Comparison of ENCODE assay signal across 11 cellular contexts in the genomic region with DNA sequence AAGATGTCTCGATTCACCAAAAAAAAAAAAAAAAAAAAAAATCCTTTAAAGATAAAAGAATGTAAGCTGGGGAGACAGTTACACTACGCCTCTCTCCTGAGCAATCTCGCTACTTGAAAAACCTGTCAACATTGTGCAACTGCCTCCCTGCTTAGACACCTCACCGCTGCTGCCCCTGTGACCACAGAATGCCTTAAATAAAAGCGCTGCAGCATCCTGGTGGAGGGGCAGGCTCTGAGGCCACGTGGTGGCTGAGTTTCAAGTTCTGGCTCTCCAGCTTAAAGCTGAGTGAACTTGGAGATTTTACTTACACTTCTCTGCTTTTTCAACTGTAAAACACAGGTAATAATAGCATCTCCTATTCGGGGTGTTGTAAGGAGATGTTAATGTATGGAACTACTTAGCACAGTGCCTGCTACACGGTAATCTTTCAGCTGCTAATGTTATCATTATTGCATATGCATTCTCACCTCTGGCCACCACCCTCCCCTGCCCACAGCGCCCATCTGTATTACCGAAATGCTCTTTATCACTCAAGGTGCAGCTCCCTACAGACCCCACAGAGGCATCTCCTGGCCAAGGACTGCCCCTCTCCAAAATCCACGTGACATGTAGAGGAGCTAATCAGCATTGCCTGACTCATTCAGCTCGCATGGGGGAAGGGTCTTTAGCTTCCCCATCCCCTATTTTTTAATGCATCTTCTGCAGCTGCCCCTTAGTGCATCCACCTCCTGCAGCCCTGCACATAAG. TPM values are rescaled to one million over a fixed set of nuclear protein-coding genes. Genes with fewer than 3 reads are reported as not detected.
A peak's percentile ranks its signal among the peaks of the same experiment; 100 is the strongest.
DNase-seq lines count a peak whose midpoint lies in the region; ATAC-seq and TF ChIP-seq lines count a peak whose summit lies in the region.
"Had no signal": no experiment of that assay in that cellular context is flagged by ENCODE, and none has a peak within 500 bp of the region (broad histone marks: within the 10 kb centered on the region; RNA-seq: fewer than 3 reads in every experiment).

No MANE protein-coding gene starts in this region.

- no peaks in the 10 kb centered on the region for H3K36me3 ChIP-seq in smooth muscle cell (ENCODE audit: low read depth)
- H3K36me3 ChIP-seq: SJSA1 had no signal

- peak; percentile 58 for ATAC-seq in stimulated activated naive CD8-positive, alpha-beta T cell treated with anti-CD3 and anti-CD28 coated beads, Interleukin-15, Interleukin-2, amounts not matched to agents 100 U/mL and 50 U/mL, for 24 hours

- no peak overlapping the region for H3K4me2 ChIP-seq in smooth muscle cell

- no peaks in the 10 kb centered on the region for H3K27me3 Mint-ChIP-seq in activated naive CD4-positive, alpha-beta T cell treated with anti-CD3 and anti-CD28 coated beads for 36 hours (ENCODE audit: low read depth)
- H3K27me3 Mint-ChIP-seq: activated naive CD8-positive, alpha-beta T cell had no signal

- no peaks in the 10 kb centered on the region for H3F3A ChIP-seq in smooth muscle cell (ENCODE audit: low read depth)

- peaks cover 23% of the 10 kb centered on the region for H3K4me1 Mint-ChIP-seq in activated naive CD4-positive, alpha-beta T cell treated with anti-CD3 and anti-CD28 coated beads for 36 hours (ENCODE audit: low read depth)

- no peak overlapping the region for H3K27ac Mint-ChIP-seq in activated naive CD4-positive, alpha-beta T cell treated with anti-CD3 and anti-CD28 coated beads for 36 hours
- H3K27ac Mint-ChIP-seq: activated naive CD8-positive, alpha-beta T cell had no signal

- no peaks in the 10 kb centered on the region for H3K9me3 ChIP-seq in smooth muscle cell (replicated peaks; ENCODE audit: low read depth)

- H2AFZ ChIP-seq in smooth muscle cell (ENCODE audit: low read depth), result no peak overlapping the region

- peaks cover 3% of the 10 kb centered on the region for H3K36me3 Mint-ChIP-seq in activated naive CD4-positive, alpha-beta T cell treated with anti-CD3 and anti-CD28 coated beads for 36 hours (ENCODE audit: low read depth)

- H3K9me3 Mint-ChIP-seq in activated naive CD4-positive, alpha-beta T cell treated with anti-CD3 and anti-CD28 coated beads for 36 hours, result peaks cover 2% of the 10 kb centered on the region

- peaks cover 3% of the 10 kb centered on the region for H3K4me1 ChIP-seq in smooth muscle cell (ENCODE audit: low read depth)

- no peak overlapping the region for H3K4me3 Mint-ChIP-seq in activated naive CD4-positive, alpha-beta T cell treated with anti-CD3 and anti-CD28 coated beads for 36 hours
- H3K4me3 Mint-ChIP-seq: activated naive CD8-positive, alpha-beta T cell; nephron had no signal

- H3K27me3 ChIP-seq in smooth muscle cell (ENCODE audit: low read depth), result no peaks in the 10 kb centered on the region
- H3K27me3 ChIP-seq: SJSA1 had no signal

- H3K4me3 ChIP-seq in choroid plexus epithelial cell (ENCODE audit: low read depth, low read length) (no peak overlapping the region), smooth muscle cell (no peak overlapping the region)
- H3K4me3 ChIP-seq: SJSA1 had no signal

- peak; percentile 73 for DNase-seq in activated naive CD4-positive, alpha-beta T cell treated with anti-CD3 and anti-CD28 coated beads for 36 hours
- no peak for DNase-seq in activated naive CD4-positive, alpha-beta T cell treated with Interleukin-2 at 50 U/mL for 16 hours
- DNase-seq in OCI-M1 (lab: John Stamatoyannopoulos, UW) (peak; percentile 43), choroid plexus epithelial cell (ENCODE audit: low read depth) (peak; percentile 96), cerebellar cortex (ENCODE audit: low spot score) (no peak), smooth muscle cell (lab: John Stamatoyannopoulos, UW; ENCODE audit: unreplicated experiment) (no peak), GM19238 (ENCODE audit: insufficient read length, low spot score) (no peak)
- DNase-seq in stimulated activated naive CD8-positive, alpha-beta T cell treated with anti-CD3 and anti-CD28 coated beads, Interleukin-15, Interleukin-2, amounts not matched to agents 100 U/mL and 50 U/mL, for 24 hours, result peak; percentile 6

- TF ChIP-seq CTCF in choroid plexus epithelial cell (conservative IDR thresholded peaks at IDR 0.05; ENCODE audit: low read depth, low read length) (no peak), smooth muscle cell (IDR thresholded peaks at IDR 0.05; ENCODE audit: borderline replicate concordance, insufficient read depth, poor library complexity, severe bottlenecking) (no peak)

- H3K79me2 ChIP-seq in smooth muscle cell (ENCODE audit: low read depth), result no peaks in the 10 kb centered on the region

- H3K9ac ChIP-seq in smooth muscle cell (ENCODE audit: low read depth), result no peak overlapping the region

- CTCF ChIA-PET in activated naive CD4-positive, alpha-beta T cell treated with anti-CD3 and anti-CD28 coated beads for 36 hours (lab: Charles Lee), result interaction anchor here (0.6 to 1.4 kb wide), 2 partner anchors 38 to 76 kb away, joined by 5 read pairs; no protein-coding TSS in a partner anchor

- no peaks in the 10 kb centered on the region for H4K20me1 ChIP-seq in smooth muscle cell (ENCODE audit: low read depth)

- intact Hi-C loops in activated naive CD4-positive, alpha-beta T cell treated with anti-CD3 and anti-CD28 coated beads for 36 hours (cut with micrococcal nuclease), result loop anchor here (5.0 kb wide), 1 partner anchor 97 kb away; no protein-coding TSS in a partner anchor

- H3K27ac ChIP-seq in smooth muscle cell (ENCODE audit: low read depth), result no peak overlapping the region
- H3K27ac ChIP-seq: SJSA1 had no signal

- WGBS in smooth muscle cell (ENCODE audit: low lambda C conversion rate), result 31% methylated on average over 12 of the region's 12 CpGs

RNA-seq across cellular contexts. Expression of gene SLC22A23, which starts 42.0 kb away (rescaled TPM):
- total RNA-seq in activated naive CD4-positive, alpha-beta T cell treated with anti-CD3 and anti-CD28 coated beads for 36 hours, result 1 to 10 TPM; 1.3 to 1.4 TPM
- 3.6 and 3.8 TPM in 2 replicates for total RNA-seq in smooth muscle cell
- polyA plus RNA-seq in smooth muscle cell, result 1.6 and 2.7 TPM in 2 replicates

Comparison
In these comparisons a context has a peak if more than half of its experiments do, and no peak if none do; other contexts are left out.
1. DNase-seq: peak in activated naive CD4-positive, alpha-beta T cell treated with anti-CD3 and anti-CD28 coated beads for 36 hours (single experiment), OCI-M1 (single experiment), choroid plexus epithelial cell (single experiment) and stimulated activated naive CD8-positive, alpha-beta T cell treated with anti-CD3 and anti-CD28 coated beads, Interleukin-15, Interleukin-2, amounts not matched to agents 100 U/mL and 50 U/mL, for 24 hours (single experiment); none in activated naive CD4-positive, alpha-beta T cell treated with Interleukin-2 at 50 U/mL for 16 hours (single experiment), cerebellar cortex (single experiment), smooth muscle cell (single experiment) and GM19238 (single experiment).